Comparison of ENCODE assay signal across 13 cellular contexts in genomic region chr14:51574009-51574408, GRCh38.
A peak's percentile ranks its signal among the peaks of the same experiment; 100 is the strongest.
DNase-seq lines count a peak whose midpoint lies in the region; TF ChIP-seq lines count a peak whose summit lies in the region.
"Had no signal": no experiment of that assay in that cellular context is flagged by ENCODE, and none has a peak within 500 bp of the region (broad histone marks: within the 10 kb centered on the region; RNA-seq: fewer than 3 reads in every experiment).

No MANE protein-coding gene starts in this region.

- H3K4me3 ChIP-seq in testis = no peak overlapping the region
- H3K4me3 ChIP-seq: BLaER1 treated with 17β-estradiol and CSF1 and Interleukin-3, amounts not matched to agents 10 nM and 100 nM; GM12878 had no signal

- peaks cover 15 to 23% of the 10 kb centered on the region in 2 donors for H3K4me1 Mint-ChIP-seq in immature natural killer cell
- H3K4me1 Mint-ChIP-seq: B cell had no signal

- H3K27ac ChIP-seq in testis = no peak overlapping the region
- H3K27ac ChIP-seq: BLaER1 treated with 17β-estradiol and CSF1 and Interleukin-3, amounts not matched to agents 10 nM and 100 nM had no signal

- DNase-seq in M059J (ENCODE audit: low read depth) = peak; percentile 25
- peak; percentile 23 for DNase-seq in dermis blood vessel endothelial cell
- no peak for DNase-seq in immature natural killer cell
- DNase-seq in testis = no peak
- DNase-seq in NCI-H526 treated with DMSO at 0.1 percent for 48 hours (lab: John Stamatoyannopoulos, UW) = no peak
- no peak for DNase-seq in GF-D8 (lab: John Stamatoyannopoulos, UW)
- DNase-seq: CD8-positive, alpha-beta T cell; DMS79; GOT3; H9 had no signal

- no peak overlapping the region for H3K27ac Mint-ChIP-seq in immature natural killer cell
- H3K27ac Mint-ChIP-seq: B cell; CD8-positive, alpha-beta T cell; H9 had no signal

- intact Hi-C loops in testis (cut with DNase I; ENCODE audit: low total_unique reads) = no loop called here

- TF ChIP-seq POLR2A in testis (IDR thresholded peaks at IDR 0.05) = no peak

- TF ChIP-seq CTCF in testis (IDR thresholded peaks at IDR 0.05) = no peak

- H3K9me3 ChIP-seq in testis = no peaks in the 10 kb centered on the region
- H3K9me3 ChIP-seq: BLaER1 treated with 17β-estradiol and CSF1 and Interleukin-3, amounts not matched to agents 10 nM and 100 nM had no signal

- H3K4me1 ChIP-seq in testis = no peaks in the 10 kb centered on the region
- H3K4me1 ChIP-seq: BLaER1 treated with 17β-estradiol and CSF1 and Interleukin-3, amounts not matched to agents 10 nM and 100 nM had no signal

- peaks cover 0 to 4% (median 0%) of the 10 kb centered on the region in 3 donors for H3K36me3 Mint-ChIP-seq in immature natural killer cell
- H3K36me3 Mint-ChIP-seq: CD8-positive, alpha-beta T cell had no signal

- H3K27me3 ChIP-seq in testis = no peaks in the 10 kb centered on the region
- H3K27me3 ChIP-seq: BLaER1 treated with 17β-estradiol and CSF1 and Interleukin-3, amounts not matched to agents 10 nM and 100 nM had no signal

- H3K9me3 Mint-ChIP-seq in immature natural killer cell = no peaks in the 10 kb centered on the region
- H3K9me3 Mint-ChIP-seq: CD8-positive, alpha-beta T cell; H9 had no signal

- H3K4me3 Mint-ChIP-seq in immature natural killer cell = peak overlapping the region in 4 of 5 donors; percentile 34 to 55 (median 36)
- H3K4me3 Mint-ChIP-seq: B cell; CD8-positive, alpha-beta T cell; H9 had no signal

- H3K27me3 Mint-ChIP-seq in immature natural killer cell (ENCODE audit: low read depth in 3 of 3) = peaks cover 7 to 8% (median 7%) of the 10 kb centered on the region in 3 donors

- H3K36me3 ChIP-seq in testis (ENCODE audit: low read depth, missing control alignments) = no peaks in the 10 kb centered on the region
- H3K36me3 ChIP-seq: BLaER1 treated with 17β-estradiol and CSF1 and Interleukin-3, amounts not matched to agents 10 nM and 100 nM had no signal

Comparison
In these comparisons a context has a peak if more than half of its experiments do, and no peak if none do; other contexts are left out.
1. DNase-seq: peak in M059J (single experiment) and dermis blood vessel endothelial cell (single experiment); none in immature natural killer cell (0 of 3), testis (single experiment), NCI-H526 treated with DMSO at 0.1 percent for 48 hours (single experiment) and GF-D8 (single experiment).